ENCODE assay signal across 25 cellular contexts in the genomic region with DNA sequence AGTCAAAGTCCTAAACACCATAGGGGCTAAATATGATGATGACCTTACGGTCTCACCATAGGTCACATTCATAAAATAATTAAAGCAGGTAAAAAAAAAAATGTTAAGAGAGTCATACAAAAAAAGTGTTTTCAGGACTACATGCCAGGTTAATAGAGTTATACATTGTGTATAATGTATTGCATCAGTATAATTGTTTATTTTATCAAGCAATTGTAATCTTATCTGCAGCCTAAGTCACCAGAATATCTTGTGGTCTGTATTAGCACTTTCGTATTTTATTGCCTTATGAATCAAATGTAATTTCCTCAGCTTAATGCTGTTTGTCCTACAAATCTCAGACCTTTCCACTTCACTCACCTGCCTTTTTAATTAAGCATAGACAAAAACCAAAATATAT.
"Had no signal": no experiment of that assay in that cellular context is flagged by ENCODE, and none has a peak within 500 bp of the region (broad histone marks: within the 10 kb centered on the region; RNA-seq: fewer than 3 reads in every experiment).

No MANE protein-coding gene starts in this region.

- DNase-seq: activated B cell treated with CpG ODN at 0.5 μM for 24 hours; activated CD4-positive, alpha-beta T cell treated with anti-CD3 and anti-CD28 coated beads for 48 hours; activated CD4-positive, alpha-beta T cell treated with anti-CD3 and anti-CD28 coated beads, Interleukin-2, amount 50 U/mL, for 1 hour; activated CD4-positive, alpha-beta T cell treated with anti-CD3 and anti-CD28 coated beads, Interleukin-2, amount 50 U/mL, for 48 hours; activated CD8-positive, alpha-beta memory T cell treated with anti-CD3 and anti-CD28 coated beads for 24 hours; activated CD8-positive, alpha-beta T cell treated with anti-CD3 and anti-CD28 coated beads for 36 hours; activated effector memory CD4-positive, alpha-beta T cell treated with Interleukin-2 at 50 U/mL for 16 hours; activated gamma-delta T cell treated with Interleukin-2 at 50 U/mL for 16 hours; activated naive CD4-positive, alpha-beta T cell treated with anti-CD3 and anti-CD28 coated beads, Interleukin-2, amount 50 U/mL, for 16 hours; activated naive CD4-positive, alpha-beta T cell treated with Interleukin-2 at 50 U/mL for 16 hours; activated T-cell treated with anti-CD3 and anti-CD28 coated beads, Interleukin-2, amount 50 U/mL, for 4 hours; amniotic stem cell; caudate nucleus; dorsolateral prefrontal cortex; effector memory CD4-positive, alpha-beta T cell; endodermal cell; foreskin fibroblast; head of caudate nucleus; T-helper 17 cell; T1000; WERI-Rb-1 had no signal

- H3K27me3 ChIP-seq: dorsolateral prefrontal cortex had no signal

- H3K36me3 ChIP-seq: WERI-Rb-1 had no signal

- ATAC-seq: activated CD4-positive, CD25-positive, alpha-beta regulatory T cell treated with anti-CD3 and anti-CD28 coated beads, Interleukin-2, amount 50 U/mL, for 24 hours; activated CD8-positive, alpha-beta T cell treated with anti-CD3 and anti-CD28 coated beads for 36 hours; activated T-cell treated with anti-CD3 and anti-CD28 coated beads, Interleukin-2, amount 50 U/mL, for 4 hours; activated T-helper 17 cell treated with anti-CD3 and anti-CD28 coated beads, Interleukin-2, amount 50 U/mL, for 72 hours; esophagus mucosa; T-helper 17 cell had no signal

- H3K4me3 ChIP-seq: coronary artery, dorsolateral prefrontal cortex had no signal

- H3K27ac ChIP-seq: coronary artery, dorsolateral prefrontal cortex, WERI-Rb-1 had no signal
